In the genomic region with DNA sequence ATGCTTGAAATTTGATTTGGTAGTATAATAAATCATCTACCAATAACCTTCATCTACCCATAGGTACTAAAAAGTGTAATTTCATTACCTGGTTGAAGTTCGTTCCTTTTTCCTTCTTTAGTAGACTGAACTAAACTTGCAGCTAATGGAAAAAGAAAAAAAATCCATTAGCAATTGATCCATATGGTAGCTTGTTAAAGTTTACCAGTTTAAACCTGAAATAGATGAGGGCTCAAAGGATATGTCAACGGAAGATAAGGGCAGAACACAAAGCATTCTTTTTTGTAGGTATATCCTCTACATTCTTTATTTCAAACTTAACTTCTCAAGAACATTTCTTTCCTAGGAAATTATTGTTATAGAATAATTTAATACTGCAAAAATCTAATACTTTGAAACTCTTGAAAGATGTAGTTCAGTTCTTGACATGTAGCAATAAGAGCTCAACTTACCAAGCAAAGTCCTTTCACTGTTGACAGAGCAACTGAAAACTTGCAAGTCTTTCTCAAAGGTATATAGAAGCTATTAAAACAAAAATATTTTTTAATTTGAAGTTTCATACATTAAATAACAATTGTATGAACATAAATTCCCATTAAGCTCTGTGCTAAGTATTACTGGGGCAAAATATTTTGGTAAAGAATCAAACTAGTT, we compare ENCODE assay signal across 22 cellular contexts. TPM values are rescaled to one million over a fixed set of nuclear protein-coding genes. Genes with fewer than 3 reads are reported as not detected.
DNase-seq lines count a peak whose midpoint lies in the region; ATAC-seq, FAIRE-seq and TF ChIP-seq lines count a peak whose summit lies in the region.
"Had no signal": no experiment of that assay in that cellular context is flagged by ENCODE, and none has a peak within 500 bp of the region (broad histone marks: within the 10 kb centered on the region; RNA-seq: fewer than 3 reads in every experiment).

No MANE protein-coding gene starts in this region.

- TF ChIP-seq POLR2A in A549 (IDR thresholded peaks at IDR 0.05; ENCODE audit: low read length) (no peak), HepG2 (IDR thresholded peaks at IDR 0.05; ENCODE audit: insufficient read depth in 1 of 2, low read depth in 2 of 2, low read length in 2 of 2) (no peak)

- no peak for DNase-seq in A549 (ENCODE audit: low read depth in 1 of 2, low spot score in 1 of 2)
- no peak for DNase-seq in hepatocyte (ENCODE audit: low spot score)
- DNase-seq in HepG2 (ENCODE audit: low spot score), result no peak
- no peak for DNase-seq in progenitor cell of endocrine pancreas (ENCODE audit: low spot score, unreplicated experiment)
- no peak for DNase-seq in kidney tubule cell (ENCODE audit: low spot score)
- no peak for DNase-seq in effector CD8-positive, alpha-beta T cell (lab: John Stamatoyannopoulos, UW)
- DNase-seq in OCI-M2 (lab: John Stamatoyannopoulos, UW; ENCODE audit: unreplicated experiment), result no peak
- DNase-seq: 8988T; AML-193; Caco-2; Calu3; CD4-positive, alpha-beta T cell; CD8-positive, alpha-beta T cell; DMS79 treated with DMSO at 0.1 percent for 48 hours; GF-D8 had no signal

- ATAC-seq in A549 (no peak), HepG2 (peak; percentile 80)
- ATAC-seq: CD8-positive, alpha-beta T cell had no signal

- no TSS peak for BruUV-seq in HepG2 (replicated peaks; lab: Mats Ljungman, UMichigan)

- no peaks in the 10 kb centered on the region for H4K20me1 ChIP-seq in hepatocyte (ENCODE audit: insufficient read depth, poor library complexity, severe bottlenecking)
- H4K20me1 ChIP-seq in HepG2 (ENCODE audit: insufficient read depth, low read length), result no peaks in the 10 kb centered on the region
- H4K20me1 ChIP-seq: BLaER1 treated with 17β-estradiol and CSF1 and Interleukin-3, amounts not matched to agents 10 nM and 100 nM had no signal

- WGBS in A549 (ENCODE audit: missing lambda C conversion rate), result 77% methylated on average over 2 of the region's 2 CpGs
- WGBS in hepatocyte (ENCODE audit: low lambda C conversion rate, missing lambda C conversion rate), result 54% methylated on average over 2 of the region's 2 CpGs
- WGBS in HepG2 (ENCODE audit: low lambda C conversion rate), result 4% methylated on average over 2 of the region's 2 CpGs

- no peak overlapping the region for H3K27ac ChIP-seq in A549
- peak overlapping the region; percentile 74 for H3K27ac ChIP-seq in hepatocyte
- peak overlapping the region; percentile 72 for H3K27ac ChIP-seq in HepG2 (ENCODE audit: extremely low read length, insufficient read depth, low read length)
- H3K27ac ChIP-seq: BLaER1 treated with 17β-estradiol and CSF1 and Interleukin-3, amounts not matched to agents 10 nM and 100 nM; C4-2B had no signal

- POLR2A ChIA-PET in A549 (lab: Yijun Ruan, JAX), result interaction anchor here (0.8 kb wide), 1 partner anchor 12 kb away, joined by 3 read pairs; no protein-coding TSS in a partner anchor
- POLR2A ChIA-PET in HepG2 (lab: Yijun Ruan, JAX), result interaction anchor here (0.9 to 2.6 kb wide), 4 partner anchors 9 to 18 kb away, joined by 4 to 22 read pairs (median 13); a partner anchor contains a TSS

- peaks cover 45% of the 10 kb centered on the region for H3K4me1 Mint-ChIP-seq in progenitor cell of endocrine pancreas (ENCODE audit: low read depth)

- H3K9me3 ChIP-seq in A549, result no peaks in the 10 kb centered on the region
- no peaks in the 10 kb centered on the region for H3K9me3 ChIP-seq in hepatocyte (ENCODE audit: low read depth)
- H3K9me3 ChIP-seq in HepG2 (ENCODE audit: low read length), result no peaks in the 10 kb centered on the region
- H3K9me3 ChIP-seq: BLaER1 treated with 17β-estradiol and CSF1 and Interleukin-3, amounts not matched to agents 10 nM and 100 nM; Caco-2 had no signal

- H3K9ac ChIP-seq in HepG2 (ENCODE audit: insufficient read depth, low read depth, low read length), result no peak overlapping the region
- H3K9ac ChIP-seq: BLaER1 treated with 17β-estradiol and CSF1 and Interleukin-3, amounts not matched to agents 10 nM and 100 nM had no signal

- no peak overlapping the region for H3K4me3 ChIP-seq in A549
- H3K4me3 ChIP-seq in hepatocyte, result no peak overlapping the region
- no peak overlapping the region; a peak in 1 of 6 replicates for H3K4me3 ChIP-seq in HepG2 (replicated peaks in 1 of 3; ENCODE audit: insufficient read depth in 1 of 3, low read depth in 2 of 3, low read length in 3 of 3)
- H3K4me3 ChIP-seq: BLaER1 treated with 17β-estradiol and CSF1 and Interleukin-3, amounts not matched to agents 10 nM and 100 nM had no signal

- FAIRE-seq in A549 (lab: Jason Lieb, UNC), result peak; percentile 46
- peak; percentile 66 for FAIRE-seq in HepG2 (lab: Jason Lieb, UNC)
- FAIRE-seq: A204.1, G401.6, GM12891, GM19239 had no signal

- peaks cover 4% of the 10 kb centered on the region for H3K36me3 Mint-ChIP-seq in progenitor cell of endocrine pancreas (ENCODE audit: insufficient read depth)

- TF ChIP-seq CTCF in A549 (IDR thresholded peaks at IDR 0.05), result no peak
- no peak for TF ChIP-seq CTCF in hepatocyte (IDR thresholded peaks at IDR 0.05; ENCODE audit: poor library complexity)
- TF ChIP-seq CTCF in HepG2 (CRISPR knock-in tag; IDR thresholded peaks at IDR 0.05), result no peak
- no peak for TF ChIP-seq CTCF in progenitor cell of endocrine pancreas (IDR thresholded peaks at IDR 0.05; ENCODE audit: unreplicated experiment)

- in situ Hi-C loops in HepG2 (cut with HindIII; ENCODE audit: extremely low pct_ligation_motif_present, low pct_unique_long_range_greater_than_20kb), result no loop called here

- intact Hi-C loops in HepG2 (cut with micrococcal nuclease; ENCODE audit: unreplicated experiment), result loop anchor here (1.0 kb wide), 1 partner anchor 12 kb away; no protein-coding TSS in a partner anchor

- H3K4me1 ChIP-seq in A549, result peaks cover 9% of the 10 kb centered on the region; the same call in 2 of the 3 replicates
- H3K4me1 ChIP-seq in hepatocyte (ENCODE audit: insufficient read depth), result peaks cover 13% of the 10 kb centered on the region
- peaks cover 93% of the 10 kb centered on the region for H3K4me1 ChIP-seq in HepG2 (ENCODE audit: insufficient read depth, low read length)

- H3K27me3 Mint-ChIP-seq in progenitor cell of endocrine pancreas, result no peaks in the 10 kb centered on the region
- H3K27me3 Mint-ChIP-seq: B cell; CD4-positive, alpha-beta T cell had no signal

- H3K36me3 ChIP-seq in hepatocyte (replicated peaks; ENCODE audit: insufficient read depth, low read depth) (no peaks in the 10 kb centered on the region), HepG2 (replicated peaks in 1 of 2; ENCODE audit: control insufficient read depth in 1 of 2, insufficient read depth in 2 of 2, low read length in 2 of 2) (peaks cover 3 to 23% of the 10 kb centered on the region in 2 experiments)

- H3K79me2 ChIP-seq in hepatocyte (no peaks in the 10 kb centered on the region), HepG2 (ENCODE audit: insufficient read depth, low read length) (peaks cover 8% of the 10 kb centered on the region)

- H2AFZ ChIP-seq in hepatocyte (no peak overlapping the region), HepG2 (ENCODE audit: low read length) (no peak overlapping the region)

- H3K9me3 Mint-ChIP-seq in progenitor cell of endocrine pancreas (ENCODE audit: low read depth), result no peaks in the 10 kb centered on the region
- H3K9me3 Mint-ChIP-seq: CD4-positive, alpha-beta T cell; CD8-positive, alpha-beta T cell had no signal

- peak overlapping the region; percentile 10 for H3K4me3 Mint-ChIP-seq in progenitor cell of endocrine pancreas (ENCODE audit: low read depth)
- H3K4me3 Mint-ChIP-seq: B cell; CD4-positive, alpha-beta T cell; CD8-positive, alpha-beta T cell had no signal

- H3K4me2 ChIP-seq in A549 (no peak overlapping the region), hepatocyte (peak overlapping the region; percentile 45), HepG2 (ENCODE audit: low read depth, low read length) (peak overlapping the region; percentile 55)

- CTCF ChIA-PET in A549 (lab: Yijun Ruan, JAX), result interaction anchor here (0.7 to 1.9 kb wide), 4 partner anchors 10 to 240 kb away, joined by 3 to 4 read pairs (median 4); no protein-coding TSS in a partner anchor
- CTCF ChIA-PET in HepG2 (lab: Yijun Ruan, JAX; ENCODE audit: low intra/inter-chr PET ratio, low total read pairs), result no interaction called here

- TF ChIP-seq RAD21 in A549 (conservative IDR thresholded peaks at IDR 0.05 in 1 of 2, IDR thresholded peaks at IDR 0.05 in 1 of 2) (no peak), HepG2 (CRISPR knock-in tag; IDR thresholded peaks at IDR 0.05) (no peak)

- H3K27me3 ChIP-seq in hepatocyte, result no peaks in the 10 kb centered on the region
- H3K27me3 ChIP-seq in HepG2 (ENCODE audit: control insufficient read depth in 1 of 2, insufficient read depth in 2 of 2, low read length in 2 of 2), result no peaks in the 10 kb centered on the region
- H3K27me3 ChIP-seq: BLaER1 treated with 17β-estradiol and CSF1 and Interleukin-3, amounts not matched to agents 10 nM and 100 nM had no signal

- peak overlapping the region; percentile 89 for H3K27ac Mint-ChIP-seq in progenitor cell of endocrine pancreas
- H3K27ac Mint-ChIP-seq: CD4-positive, alpha-beta T cell; CD8-positive, alpha-beta T cell had no signal

- TF ChIP-seq EP300 in A549 (IDR thresholded peaks at IDR 0.05) (no peak), HepG2 (IDR thresholded peaks at IDR 0.05; ENCODE audit: low read depth in 2 of 2, low read length in 2 of 2) (peak in 1 of 2 experiments; percentile 75; a peak in 2 of 4 replicates), HepG2 (CRISPR knock-in tag; IDR thresholded peaks at IDR 0.05; ENCODE audit: borderline replicate concordance) (no peak)

- no peaks in the 10 kb centered on the region for H3K9me2 ChIP-seq in hepatocyte (replicated peaks; ENCODE audit: insufficient read depth)

RNA-seq across cellular contexts. Expression of a gene that starts 19.1 kb away (rescaled TPM):
- polyA plus RNA-seq in A549 (2011; rRNA removed) (18.6 and 22.6 TPM in 2 replicates), A549 (2017; fragmentation: RNase III; extraction: RNeasy Plus Mini Kit Qiagen cat#74134 plus additional on column Dnase treatment) (4.1 to 4.9 TPM (median 4.7 TPM) in 3 replicates), hepatocyte (9.3 and 9.9 TPM in 2 replicates), HepG2 (2011; rRNA removed) (33.6 and 40.6 TPM in 2 replicates)
- polyA plus RNA-seq in A549 (2012; cell fraction: cytosol; rRNA removed), result 1.7 and 2.0 TPM in 2 replicates
- 3.5 and 6.0 TPM in 2 replicates for polyA plus RNA-seq in A549 (2012; cell fraction: nucleus; rRNA removed)
- polyA minus RNA-seq in A549 (2011; rRNA and poly(A)+ RNA removed), result 12.5 and 14.1 TPM in 2 replicates
- total RNA-seq in hepatocyte (11.1 and 16.3 TPM in 2 replicates), HepG2 (2016; rRNA removed; fragmentation: Illumina TruSeq; extraction: Trizol) (15.6 and 34.6 TPM in 2 replicates), progenitor cell of endocrine pancreas (9.9 and 10.9 TPM in 2 replicates)
- total RNA-seq in HepG2 (2016; cell fraction: cytosol; rRNA removed; fragmentation: Illumina TruSeq; extraction: Trizol; ENCODE audit: low read depth), result 16.9 and 17.1 TPM in 2 replicates
- total RNA-seq in HepG2 (2016; cell fraction: insoluble cytoplasmic fraction; rRNA removed; fragmentation: Illumina TruSeq; extraction: Trizol), result 17.6 and 34.6 TPM in 2 replicates
- total RNA-seq in HepG2 (2016; cell fraction: membrane; rRNA removed; fragmentation: Illumina TruSeq; extraction: Trizol), result 15.9 and 18.6 TPM in 2 replicates
- 83.9 and 97.3 TPM in 2 replicates for total RNA-seq in HepG2 (2016; cell fraction: nucleus; rRNA removed; fragmentation: Illumina TruSeq; extraction: Trizol)
- 6.9 and 7.5 TPM in 2 replicates for polyA plus RNA-seq in HepG2 (2011; cell fraction: cytosol; rRNA removed)
- 125 and 131 TPM in 2 replicates for polyA plus RNA-seq in HepG2 (2011; cell fraction: nucleus; rRNA removed)
- polyA plus RNA-seq in HepG2 (2012), result 13.4 and 21.8 TPM in 2 replicates
- 2.5 and 2.9 TPM in 2 replicates for polyA plus RNA-seq in HepG2 (2016; cell fraction: cytosol; fragmentation: Illumina TruSeq; extraction: Trizol; ENCODE audit: low read depth)
- polyA plus RNA-seq in HepG2 (2016; cell fraction: insoluble cytoplasmic fraction; fragmentation: Illumina TruSeq; extraction: Trizol; ENCODE audit: low read depth), result 11.8 and 12.4 TPM in 2 replicates
- polyA plus RNA-seq in HepG2 (2016; cell fraction: membrane; fragmentation: Illumina TruSeq; extraction: Trizol; ENCODE audit: low read depth), result 5.4 and 5.5 TPM in 2 replicates
- 116 and 121 TPM in 2 replicates for polyA plus RNA-seq in HepG2 (2016; cell fraction: nucleus; fragmentation: Illumina TruSeq; extraction: Trizol; ENCODE audit: insufficient read depth, low read depth)
- polyA minus RNA-seq in HepG2 (2011; rRNA and poly(A)+ RNA removed; ENCODE audit: low replicate concordance), result 28.9 TPM in 1 of 2 replicates, not detected in the other
- polyA minus RNA-seq in HepG2 (2011; cell fraction: cytosol; rRNA and poly(A)+ RNA removed), result 5.1 and 7.3 TPM in 2 replicates
- 126 and 129 TPM in 2 replicates for polyA minus RNA-seq in HepG2 (2011; cell fraction: nucleus; rRNA and poly(A)+ RNA removed)

Comparison
In these comparisons a context has a peak if more than half of its experiments do, and no peak if none do; other contexts are left out.
1. H3K27ac ChIP-seq: peak in hepatocyte (single experiment) and HepG2 (single experiment); none in A549 (0 of 2).